32 cellular contexts compared by ENCODE assay signal in the genomic region with DNA sequence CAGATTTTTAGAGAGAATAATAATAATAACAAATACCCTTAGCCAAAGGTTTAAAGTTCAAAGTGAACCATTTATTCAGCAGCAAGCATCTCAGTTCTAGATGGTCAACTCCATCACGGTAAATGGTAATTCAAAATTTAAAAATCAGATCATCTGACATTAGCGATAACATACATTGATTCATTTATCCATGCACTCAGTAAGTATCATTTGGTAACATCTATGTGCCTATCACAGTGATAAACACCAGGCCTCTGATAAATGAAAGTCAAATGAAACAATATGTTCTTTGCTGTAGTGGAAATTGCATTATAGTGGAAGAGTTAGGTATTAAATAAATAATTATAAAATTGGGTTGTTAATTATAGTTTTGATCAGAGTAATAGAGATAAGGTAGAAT.
DNase-seq lines count a peak whose midpoint lies in the region; ATAC-seq and TF ChIP-seq lines count a peak whose summit lies in the region.
"Had no signal": no experiment of that assay in that cellular context is flagged by ENCODE, and none has a peak within 500 bp of the region (broad histone marks: within the 10 kb centered on the region; RNA-seq: fewer than 3 reads in every experiment).

No MANE protein-coding gene starts in this region.

- no peak overlapping the region for H3K4me3 Mint-ChIP-seq in progenitor cell of endocrine pancreas (ENCODE audit: low read depth)
- H3K4me3 Mint-ChIP-seq: B cell; CD14-positive monocyte; CD4-positive, alpha-beta memory T cell; CD4-positive, alpha-beta T cell; CD4-positive, CD25-positive, alpha-beta regulatory T cell; CD8-positive, alpha-beta memory T cell; CD8-positive, alpha-beta T cell had no signal

- TF ChIP-seq CTCF in SK-N-SH (IDR thresholded peaks at IDR 0.05) (no peak), progenitor cell of endocrine pancreas (IDR thresholded peaks at IDR 0.05; ENCODE audit: unreplicated experiment) (no peak)

- ATAC-seq in SK-N-SH treated with all-trans-retinoic acid at 6 μM for 48 hours (no peak), GM18909 (IDR thresholded peaks at IDR 0.05; ENCODE audit: poor library complexity, unreplicated experiment) (no peak), GM18867 (IDR thresholded peaks at IDR 0.05; ENCODE audit: unreplicated experiment) (no peak)
- ATAC-seq: A549; CD8-positive, alpha-beta T cell had no signal

- no peaks in the 10 kb centered on the region for H3K9me3 ChIP-seq in SK-N-SH
- H3K9me3 ChIP-seq: A549; BE2C; BLaER1; BLaER1 treated with 17β-estradiol and CSF1 and Interleukin-3, amounts not matched to agents 10 nM and 100 nM; Caco-2 had no signal

- TF ChIP-seq RAD21 in SK-N-SH (IDR thresholded peaks at IDR 0.05; ENCODE audit: low read length): no peak; the same call in 1 of the 2 replicates

- WGBS in SK-N-SH (ENCODE audit: low lambda C conversion rate): 69% methylated on average over 2 of the region's 2 CpGs

- no peaks in the 10 kb centered on the region for H3K27me3 ChIP-seq in SK-N-SH (ENCODE audit: insufficient read depth)
- H3K27me3 ChIP-seq: BE2C; BLaER1; BLaER1 treated with 17β-estradiol and CSF1 and Interleukin-3, amounts not matched to agents 10 nM and 100 nM had no signal

- TF ChIP-seq EP300 in SK-N-SH (IDR thresholded peaks at IDR 0.05; ENCODE audit: borderline replicate concordance in 1 of 2, low read depth in 1 of 2, low read length in 1 of 2): peak in 1 of 2 experiments; percentile 76; a peak in 1 of 4 replicates

- no peaks in the 10 kb centered on the region for H3K27me3 Mint-ChIP-seq in progenitor cell of endocrine pancreas
- H3K27me3 Mint-ChIP-seq: B cell; CD4-positive, alpha-beta memory T cell; CD4-positive, alpha-beta T cell; CD4-positive, CD25-positive, alpha-beta regulatory T cell; CD8-positive, alpha-beta memory T cell had no signal

- DNase-seq in SK-N-SH: no peak
- no peak for DNase-seq in progenitor cell of endocrine pancreas (ENCODE audit: low spot score, unreplicated experiment)
- DNase-seq: 8988T; ACHN; AML-193; BE2C; Caco-2; Calu3; CD4-positive, alpha-beta memory T cell; CD4-positive, alpha-beta T cell; CD4-positive, CD25-positive, alpha-beta regulatory T cell; CD8-positive, alpha-beta memory T cell; CD8-positive, alpha-beta T cell; COR-L47; DMS 273 treated with DMSO at 0.1 percent for 48 hours; DMS153; DMS53; DMS79; DMS79 treated with DMSO at 0.1 percent for 48 hours; DND-41; EL had no signal

- no peaks in the 10 kb centered on the region; a peak in 2 of 4 replicates for H3K4me1 ChIP-seq in SK-N-SH (ENCODE audit: control insufficient read depth in 1 of 2, insufficient read depth in 2 of 2, low read depth in 1 of 2, low read length in 1 of 2)
- H3K4me1 ChIP-seq: BLaER1; BLaER1 treated with 17β-estradiol and CSF1 and Interleukin-3, amounts not matched to agents 10 nM and 100 nM; Caco-2 had no signal

- H2AFZ ChIP-seq in SK-N-SH (ENCODE audit: low read depth): no peak overlapping the region

- no peak overlapping the region for H3K4me3 ChIP-seq in SK-N-SH (ENCODE audit: low read depth in 2 of 2, low read length in 1 of 2)
- H3K4me3 ChIP-seq: A549; BLaER1; BLaER1 treated with 17β-estradiol and CSF1 and Interleukin-3, amounts not matched to agents 10 nM and 100 nM had no signal

- H3K27ac Mint-ChIP-seq in progenitor cell of endocrine pancreas: no peak overlapping the region
- H3K27ac Mint-ChIP-seq: B cell; CD14-positive monocyte; CD4-positive, alpha-beta memory T cell; CD4-positive, alpha-beta T cell; CD4-positive, CD25-positive, alpha-beta regulatory T cell; CD8-positive, alpha-beta memory T cell; CD8-positive, alpha-beta T cell had no signal

- CTCF ChIA-PET in SK-N-SH (lab: Yijun Ruan, JAX): no interaction called here

- peak overlapping the region in 1 of 2 experiments; percentile 28; a peak in 1 of 4 replicates for H3K27ac ChIP-seq in SK-N-SH (ENCODE audit: low read depth in 2 of 2, low read length in 1 of 2)
- H3K27ac ChIP-seq in cingulate gyrus (ENCODE audit: low read depth, low read length): peak overlapping the region; percentile 35
- H3K27ac ChIP-seq: 22Rv1; A549; BLaER1; BLaER1 treated with 17β-estradiol and CSF1 and Interleukin-3, amounts not matched to agents 10 nM and 100 nM; C4-2B had no signal

- H3K4me1 Mint-ChIP-seq in progenitor cell of endocrine pancreas (ENCODE audit: low read depth): no peaks in the 10 kb centered on the region
- H3K4me1 Mint-ChIP-seq: B cell; CD14-positive monocyte; CD4-positive, alpha-beta memory T cell; CD4-positive, CD25-positive, alpha-beta regulatory T cell; CD8-positive, alpha-beta memory T cell had no signal

- no peaks in the 10 kb centered on the region for H3K36me3 Mint-ChIP-seq in progenitor cell of endocrine pancreas (ENCODE audit: insufficient read depth)
- H3K36me3 Mint-ChIP-seq: CD14-positive monocyte; CD4-positive, alpha-beta memory T cell; CD4-positive, CD25-positive, alpha-beta regulatory T cell; CD8-positive, alpha-beta memory T cell; CD8-positive, alpha-beta T cell had no signal

- H3K79me2 ChIP-seq in SK-N-SH (ENCODE audit: insufficient read depth): no peaks in the 10 kb centered on the region

- H3K9me2 ChIP-seq in SK-N-SH: no peaks in the 10 kb centered on the region

- no peaks in the 10 kb centered on the region for H4K20me1 ChIP-seq in SK-N-SH (ENCODE audit: insufficient read depth)
- H4K20me1 ChIP-seq: BLaER1; BLaER1 treated with 17β-estradiol and CSF1 and Interleukin-3, amounts not matched to agents 10 nM and 100 nM had no signal

- H3K4me2 ChIP-seq in SK-N-SH: no peak overlapping the region
- H3K4me2 ChIP-seq: A549; BLaER1; BLaER1 treated with 17β-estradiol and CSF1 and Interleukin-3, amounts not matched to agents 10 nM and 100 nM had no signal

- POLR2A ChIA-PET in SK-N-SH (lab: Yijun Ruan, JAX): no interaction called here

- no peaks in the 10 kb centered on the region for H3F3A ChIP-seq in SK-N-SH (replicated peaks; ENCODE audit: insufficient read depth)

- no peaks in the 10 kb centered on the region for H3K9me3 Mint-ChIP-seq in progenitor cell of endocrine pancreas (ENCODE audit: low read depth)
- H3K9me3 Mint-ChIP-seq: CD4-positive, alpha-beta T cell had no signal

- no peaks in the 10 kb centered on the region for H3K36me3 ChIP-seq in SK-N-SH (replicated peaks in 1 of 2; ENCODE audit: control insufficient read depth in 1 of 2, insufficient read depth in 2 of 2, low read length in 1 of 2)
- H3K36me3 ChIP-seq: BE2C; BLaER1; BLaER1 treated with 17β-estradiol and CSF1 and Interleukin-3, amounts not matched to agents 10 nM and 100 nM had no signal

- H3K9ac ChIP-seq in SK-N-SH: no peak overlapping the region
- H3K9ac ChIP-seq: BLaER1; BLaER1 treated with 17β-estradiol and CSF1 and Interleukin-3, amounts not matched to agents 10 nM and 100 nM had no signal

TF ChIP-seq in SK-N-SH, 30 proteins besides CTCF, POLR2A, EP300 and RAD21:
- TF ChIP-seq CHD2 (IDR thresholded peaks at IDR 0.05; ENCODE audit: low read length, partially characterized antibody) (peak; percentile 27), TEAD4 (IDR thresholded peaks at IDR 0.05; ENCODE audit: borderline replicate concordance, insufficient read depth) (no peak), FOXJ3 (CRISPR knock-in tag; IDR thresholded peaks at IDR 0.05) (no peak), GATA2 (CRISPR knock-in tag; IDR thresholded peaks at IDR 0.05) (0 out of 2 replicates have a peak, but pooled peaks have one; percentile 22), RCOR1 (IDR thresholded peaks at IDR 0.05; ENCODE audit: low read length) (0 out of 2 replicates have a peak, but pooled peaks have one; percentile 39)

TF ChIP-seq in SK-N-SH treated with all-trans-retinoic acid at 6 μM for 48 hours, 23 proteins besides CTCF, POLR2A, EP300 and RAD21:
- TF ChIP-seq TCF4 (CRISPR knock-in tag; IDR thresholded peaks at IDR 0.05; ENCODE audit: borderline replicate concordance) (peak; percentile 83), OSR1 (CRISPR knock-in tag; IDR thresholded peaks at IDR 0.05) (no peak), ISL1 (CRISPR knock-in tag; IDR thresholded peaks at IDR 0.05) (no peak), ESRRG (CRISPR knock-in tag; IDR thresholded peaks at IDR 0.05) (no peak)
TF ChIP-seq in SK-N-SH treated with all-trans-retinoic acid at 6 μM for 48 hours: peak in this region for 1.
